ENCODE assay signal across 24 cellular contexts in genomic region chr5:87010736-87011135, GRCh38.
"Had no signal": no experiment of that assay in that cellular context is flagged by ENCODE, and none has a peak within 500 bp of the region (broad histone marks: within the 10 kb centered on the region; RNA-seq: fewer than 3 reads in every experiment).

No MANE protein-coding gene starts in this region.

- H3K27ac Mint-ChIP-seq: activated CD4-positive, alpha-beta T cell treated with anti-CD3 and anti-CD28 coated beads for 36 hours; activated naive CD8-positive, alpha-beta T cell; activated T-cell treated with anti-CD3 and anti-CD28 coated beads, Interleukin-2, amount 50 U/mL, for 24 hours; activated T-helper 17 cell treated with anti-CD3 and anti-CD28 coated beads, Interleukin-2, amount 50 U/mL, for 72 hours; memory B cell; nephron; T-helper 1 cell treated with Interleukin-12 subunit alpha and Interleukin-12 subunit beta and Interleukin-4 antibody, amounts not matched to agents 30 μg/mL and 1 μg/mL, for 36 hours; WTC11 had no signal

- H3K4me1 Mint-ChIP-seq: activated CD4-positive, alpha-beta T cell treated with anti-CD3 and anti-CD28 coated beads for 36 hours; activated T-helper 17 cell treated with anti-CD3 and anti-CD28 coated beads, Interleukin-2, amount 50 U/mL, for 72 hours; memory B cell; WTC11 had no signal

- H3K27ac ChIP-seq: adrenal gland, epithelial cell of prostate, gastroesophageal sphincter, sigmoid colon, upper lobe of right lung had no signal

- H3K36me3 ChIP-seq: adrenal gland, gastroesophageal sphincter, sigmoid colon, upper lobe of right lung had no signal

- H3K4me1 ChIP-seq: gastroesophageal sphincter, sigmoid colon had no signal

- H3K4me3 ChIP-seq: adrenal gland, gastroesophageal sphincter, sigmoid colon, smooth muscle cell, upper lobe of right lung had no signal

- ATAC-seq: activated CD4-positive, alpha-beta T cell treated with anti-CD3 and anti-CD28 coated beads for 36 hours; activated T-helper 17 cell treated with anti-CD3 and anti-CD28 coated beads, Interleukin-2, amount 50 U/mL, for 72 hours; gastroesophageal sphincter; upper lobe of right lung; WTC11 had no signal

- H3K36me3 Mint-ChIP-seq: activated naive CD8-positive, alpha-beta T cell; memory B cell; WTC11 had no signal

- H3K4me2 ChIP-seq: smooth muscle cell had no signal

- H3K9me3 Mint-ChIP-seq: activated T-cell treated with anti-CD3 and anti-CD28 coated beads, Interleukin-2, amount 50 U/mL, for 24 hours; activated T-helper 17 cell treated with anti-CD3 and anti-CD28 coated beads, Interleukin-2, amount 50 U/mL, for 72 hours; memory B cell; nephron; T-helper 1 cell treated with Interleukin-12 subunit alpha and Interleukin-12 subunit beta and Interleukin-4 antibody, amounts not matched to agents 30 μg/mL and 1 μg/mL, for 36 hours; WTC11 had no signal

- H3K4me3 Mint-ChIP-seq: activated CD4-positive, alpha-beta T cell treated with anti-CD3 and anti-CD28 coated beads for 36 hours; activated naive CD8-positive, alpha-beta T cell; activated T-cell treated with anti-CD3 and anti-CD28 coated beads, Interleukin-2, amount 50 U/mL, for 24 hours; activated T-helper 17 cell treated with anti-CD3 and anti-CD28 coated beads, Interleukin-2, amount 50 U/mL, for 72 hours; memory B cell; nephron; T-helper 1 cell treated with Interleukin-12 subunit alpha and Interleukin-12 subunit beta and Interleukin-4 antibody, amounts not matched to agents 30 μg/mL and 1 μg/mL, for 36 hours; WTC11 had no signal

- H3K27me3 Mint-ChIP-seq: activated CD4-positive, alpha-beta T cell treated with anti-CD3 and anti-CD28 coated beads for 36 hours; activated naive CD8-positive, alpha-beta T cell; activated T-cell treated with anti-CD3 and anti-CD28 coated beads, Interleukin-2, amount 50 U/mL, for 24 hours; activated T-helper 17 cell treated with anti-CD3 and anti-CD28 coated beads, Interleukin-2, amount 50 U/mL, for 72 hours; memory B cell had no signal

- H3K9me3 ChIP-seq: adrenal gland, gastroesophageal sphincter, sigmoid colon, upper lobe of right lung had no signal

- DNase-seq: activated CD4-positive, alpha-beta T cell treated with anti-CD3 and anti-CD28 coated beads for 36 hours; activated CD4-positive, alpha-beta T cell treated with anti-CD3 and anti-CD28 coated beads, Interleukin-2, amount 50 U/mL, for 4 hours; activated CD8-positive, alpha-beta memory T cell treated with anti-CD3 and anti-CD28 coated beads for 24 hours; activated CD8-positive, alpha-beta memory T cell treated with anti-CD3 and anti-CD28 coated beads, Interleukin-2, amount 50 U/mL, for 4 hours; activated T-cell treated with anti-CD3 and anti-CD28 coated beads, Interleukin-2, amount 50 U/mL, for 24 hours; adrenal gland; cerebellar nuclear complex; head of caudate nucleus; nucleus accumbens; sigmoid colon; stimulated activated CD4-positive, alpha-beta T cell treated with anti-CD3 and anti-CD28 coated beads, Interleukin-2, amount 100 ng/mL, for 48 hours; stimulated activated CD8-positive, alpha-beta memory T cell treated with anti-CD3 and anti-CD28 coated beads, Interleukin-4, amount 100 ng/mL, for 48 hours; stimulated activated naive CD4-positive, alpha-beta T cell treated with Interleukin-2 at 50 U/mL for 16 hours; T1000; upper lobe of right lung had no signal

- H3K27me3 ChIP-seq: adrenal gland, gastroesophageal sphincter, sigmoid colon, upper lobe of right lung had no signal
